ENCODE assay signal across 30 cellular contexts in the genomic region with DNA sequence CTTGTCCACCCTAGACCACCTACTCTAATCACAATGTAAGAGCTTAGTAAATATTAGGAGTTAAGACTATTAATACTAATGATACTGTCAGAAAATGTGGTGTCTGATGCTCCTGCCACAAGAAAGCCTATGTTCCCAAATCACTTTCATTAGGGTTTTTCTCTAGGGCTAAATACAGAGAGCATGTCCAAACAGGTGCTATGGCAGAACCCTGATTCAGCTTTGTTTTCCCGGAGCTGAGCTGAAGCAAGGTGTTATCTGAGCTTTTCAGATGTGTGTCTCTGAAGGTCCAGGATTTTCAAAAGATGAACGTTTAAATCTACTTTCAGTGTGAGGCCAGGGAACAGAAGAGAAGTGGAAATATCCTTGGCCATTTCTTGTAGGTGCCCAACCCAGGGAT. TPM values are rescaled to one million over a fixed set of nuclear protein-coding genes. Genes with fewer than 3 reads are reported as not detected.
"Had no signal": no experiment of that assay in that cellular context is flagged by ENCODE, and none has a peak within 500 bp of the region (broad histone marks: within the 10 kb centered on the region; RNA-seq: fewer than 3 reads in every experiment).

No MANE protein-coding gene starts in this region.

- H3K9ac ChIP-seq: SK-N-SH had no signal

- H3K4me2 ChIP-seq: SK-N-SH had no signal

- H3K27me3 Mint-ChIP-seq: activated naive CD4-positive, alpha-beta T cell treated with anti-CD3 and anti-CD28 coated beads, Interleukin-2, amount 10 ng/mL, durations not matched to agents 7 days and 5 days had no signal

- H3K36me3 ChIP-seq: brain microvascular endothelial cell, SJCRH30 had no signal

- H3K4me3 ChIP-seq: SJCRH30 had no signal

- H3K9me3 Mint-ChIP-seq: activated CD8-positive, alpha-beta T cell treated with anti-CD3 and anti-CD28 coated beads for 36 hours; activated naive CD4-positive, alpha-beta T cell treated with anti-CD3 and anti-CD28 coated beads, Interleukin-2, amount 10 ng/mL, durations not matched to agents 7 days and 5 days; activated naive CD8-positive, alpha-beta T cell treated with anti-CD3 and anti-CD28 coated beads for 36 hours; activated T-cell treated with anti-CD3 and anti-CD28 coated beads, Interleukin-2, amount 50 U/mL, for 72 hours had no signal

- H3K9me3 ChIP-seq: SJCRH30, SK-N-SH had no signal

- H3K27ac ChIP-seq: brain microvascular endothelial cell, SJCRH30 had no signal

- H3K27me3 ChIP-seq: brain microvascular endothelial cell, SJCRH30 had no signal

- H3K4me3 Mint-ChIP-seq: activated CD8-positive, alpha-beta T cell treated with anti-CD3 and anti-CD28 coated beads for 36 hours; activated naive CD4-positive, alpha-beta T cell treated with anti-CD3 and anti-CD28 coated beads, Interleukin-2, amount 10 ng/mL, durations not matched to agents 7 days and 5 days; activated naive CD8-positive, alpha-beta T cell treated with anti-CD3 and anti-CD28 coated beads for 36 hours; activated T-cell treated with anti-CD3 and anti-CD28 coated beads, Interleukin-2, amount 50 U/mL, for 72 hours had no signal

- H3K4me1 ChIP-seq: SJCRH30 had no signal

- H3K27ac Mint-ChIP-seq: activated CD8-positive, alpha-beta T cell treated with anti-CD3 and anti-CD28 coated beads for 36 hours; activated naive CD4-positive, alpha-beta T cell treated with anti-CD3 and anti-CD28 coated beads, Interleukin-2, amount 10 ng/mL, durations not matched to agents 7 days and 5 days; activated naive CD8-positive, alpha-beta T cell treated with anti-CD3 and anti-CD28 coated beads for 36 hours; activated T-cell treated with anti-CD3 and anti-CD28 coated beads, Interleukin-2, amount 50 U/mL, for 72 hours; activated T-helper 2 cell treated with anti-CD3 and anti-CD28 coated beads, Interferon-gamma antibody, Interleukin-2, Interleukin-4, amounts not matched to agents 10 μg/mL and 5 μg/mL and 100 μg/mL, durations not matched to agents 14 hours and 24 hours and 36 hours had no signal

- ATAC-seq: activated CD4-positive, CD25-positive, alpha-beta regulatory T cell treated with anti-CD3 and anti-CD28 coated beads, Interleukin-2, amount 50 U/mL, for 24 hours; activated CD8-positive, alpha-beta T cell treated with anti-CD3 and anti-CD28 coated beads for 36 hours; activated T-cell treated with anti-CD3 and anti-CD28 coated beads, Interleukin-2, amount 50 U/mL, for 72 hours; Panc1 had no signal

- DNase-seq: activated CD4-positive, alpha-beta T cell treated with anti-CD3 and anti-CD28 coated beads for 4 hours; activated CD8-positive, alpha-beta memory T cell treated with anti-CD3 and anti-CD28 coated beads, Interleukin-2, amount 50 U/mL, for 4 hours; activated CD8-positive, alpha-beta T cell treated with anti-CD3 and anti-CD28 coated beads for 36 hours; activated gamma-delta T cell treated with Interleukin-2 at 50 U/mL for 16 hours; activated naive CD4-positive, alpha-beta T cell treated with anti-CD3 and anti-CD28 coated beads, Interleukin-2, amount 10 ng/mL, durations not matched to agents 7 days and 5 days; activated naive CD8-positive, alpha-beta T cell treated with anti-CD3 and anti-CD28 coated beads for 36 hours; activated T-cell treated with anti-CD3 and anti-CD28 coated beads, Interleukin-2, amount 50 U/mL, for 72 hours; brain microvascular endothelial cell; Kasumi-1; KBM-7; NCI-H1048; NCI-H146; NCI-H2029 treated with DMSO at 0.1 percent for 48 hours; NCI-H226; NCI-H526; NCI-H774; NK-92 treated with Interleukin-12 subunit alpha and Interleukin-12 subunit beta, amount 100 ng/mL, for 24 hours; OCI-M1; Right ventricle myocardium superior; RPMI8226; SJCRH30; SK-N-SH; T-helper 1 cell had no signal

- H3K36me3 Mint-ChIP-seq: activated naive CD4-positive, alpha-beta T cell treated with anti-CD3 and anti-CD28 coated beads, Interleukin-2, amount 10 ng/mL, durations not matched to agents 7 days and 5 days; activated naive CD8-positive, alpha-beta T cell treated with anti-CD3 and anti-CD28 coated beads for 36 hours had no signal

RNA-seq across cellular contexts. Expression of a gene that starts 40.6 kb away (rescaled TPM):
- total RNA-seq: activated CD8-positive, alpha-beta T cell treated with anti-CD3 and anti-CD28 coated beads for 36 hours; activated naive CD8-positive, alpha-beta T cell treated with anti-CD3 and anti-CD28 coated beads for 36 hours; activated T-helper 2 cell treated with anti-CD3 and anti-CD28 coated beads, Interferon-gamma antibody, Interleukin-2, Interleukin-4, amounts not matched to agents 10 μg/mL and 5 μg/mL and 100 μg/mL, durations not matched to agents 14 hours and 24 hours and 36 hours; cardiac septum; cerebellum; NCI-H460; Right ventricle myocardium superior; SJCRH30; T-helper 2 cell treated with Interferon-gamma antibody and Interleukin-4, amounts not matched to agents 100 ng/mL and 5 ng/mL, for 36 hours had no signal
- polyA plus RNA-seq: SK-N-SH had no signal
